Comparison of ENCODE assay signal across 9 cellular contexts in the genomic region with DNA sequence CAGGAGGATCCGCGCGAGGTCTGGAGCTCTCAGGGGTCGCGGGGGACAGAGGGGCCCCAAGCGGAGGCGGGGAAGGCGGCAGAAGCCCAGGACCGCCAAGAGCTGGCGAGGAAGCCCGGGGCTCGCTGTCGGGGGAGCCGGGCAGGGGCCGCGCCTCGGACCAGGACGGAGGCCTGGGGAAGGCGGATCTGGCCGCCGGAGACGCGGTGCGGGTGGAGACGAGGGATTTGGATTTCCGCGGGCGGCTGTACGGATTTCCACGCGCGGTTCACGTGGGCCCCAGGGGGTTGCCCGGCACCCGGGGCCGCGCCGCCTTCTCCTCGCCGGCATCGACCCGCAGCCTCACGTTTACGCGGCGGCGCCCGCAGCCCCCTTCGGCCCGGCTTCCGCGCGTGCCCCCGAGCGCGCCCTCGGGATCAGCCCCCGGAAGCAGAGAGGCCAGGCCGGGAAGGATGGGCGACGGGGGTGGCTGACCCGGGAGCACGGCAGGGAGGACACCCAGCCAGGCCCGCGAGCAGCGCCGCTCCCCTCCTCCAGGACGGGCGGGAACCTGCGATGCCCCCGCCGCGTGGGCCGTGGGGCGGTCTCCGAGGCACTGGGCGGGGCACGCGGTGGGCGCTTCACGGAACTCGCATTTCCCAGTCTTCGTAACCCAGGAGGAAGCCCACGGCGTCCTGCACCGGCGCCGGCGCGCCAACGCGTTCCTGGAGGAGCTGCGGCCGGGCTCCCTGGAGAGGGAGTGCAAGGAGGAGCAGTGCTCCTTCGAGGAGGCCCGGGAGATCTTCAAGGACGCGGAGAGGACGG. TPM values are rescaled to one million over a fixed set of nuclear protein-coding genes. Genes with fewer than 3 reads are reported as not detected.
DNase-seq lines count a peak whose midpoint lies in the region; ATAC-seq and TF ChIP-seq lines count a peak whose summit lies in the region.
"Had no signal": no experiment of that assay in that cellular context is flagged by ENCODE, and none has a peak within 500 bp of the region (broad histone marks: within the 10 kb centered on the region; RNA-seq: fewer than 3 reads in every experiment).

No MANE protein-coding gene starts in this region.

- H3K36me3 ChIP-seq in CD8-positive, alpha-beta memory T cell (ENCODE audit: insufficient read depth, low read length) = no peaks in the 10 kb centered on the region

- peaks cover 0 to 1% of the 10 kb centered on the region in 2 donors for H3K27me3 Mint-ChIP-seq in CD8-positive, alpha-beta memory T cell
- H3K27me3 Mint-ChIP-seq in activated T-cell treated with anti-CD3 and anti-CD28 coated beads, Interleukin-2, amount 50 U/mL, for 4 hours (ENCODE audit: low read depth) = peaks cover 7% of the 10 kb centered on the region

- H3K4me1 Mint-ChIP-seq in CD8-positive, alpha-beta memory T cell = no peaks in the 10 kb centered on the region
- H3K4me1 Mint-ChIP-seq in activated T-cell treated with anti-CD3 and anti-CD28 coated beads, Interleukin-2, amount 50 U/mL, for 4 hours (ENCODE audit: low read depth) = no peaks in the 10 kb centered on the region

- intact Hi-C loops in left ventricle myocardium superior (cut with micrococcal nuclease) = no loop called here
- intact Hi-C loops in sciatic nerve (cut with DNase I) = no loop called here

- no peak overlapping the region for H3K27ac Mint-ChIP-seq in CD8-positive, alpha-beta memory T cell

- H3K4me1 ChIP-seq in CD8-positive, alpha-beta memory T cell (ENCODE audit: insufficient read depth, low read length) = no peaks in the 10 kb centered on the region

- CTCF ChIA-PET in CD8-positive, alpha-beta memory T cell (lab: Charles Lee) = no interaction called here

- no peaks in the 10 kb centered on the region for H3K9me3 ChIP-seq in CD8-positive, alpha-beta memory T cell (ENCODE audit: low read length)

- H3K4me3 Mint-ChIP-seq in CD8-positive, alpha-beta memory T cell = peak overlapping the region; percentile 19 to 76 (median 66)
- peak overlapping the region; percentile 45 for H3K4me3 Mint-ChIP-seq in activated T-cell treated with anti-CD3 and anti-CD28 coated beads, Interleukin-2, amount 50 U/mL, for 4 hours

- H3K4me3 ChIP-seq in CD8-positive, alpha-beta memory T cell (ENCODE audit: low read length) = peak overlapping the region; percentile 32

- H3K36me3 Mint-ChIP-seq in CD8-positive, alpha-beta memory T cell = no peaks in the 10 kb centered on the region
- H3K36me3 Mint-ChIP-seq in activated T-cell treated with anti-CD3 and anti-CD28 coated beads, Interleukin-2, amount 50 U/mL, for 4 hours (ENCODE audit: insufficient read depth) = no peaks in the 10 kb centered on the region

- H3K9me3 Mint-ChIP-seq in CD8-positive, alpha-beta memory T cell = no peaks in the 10 kb centered on the region
- no peaks in the 10 kb centered on the region for H3K9me3 Mint-ChIP-seq in activated T-cell treated with anti-CD3 and anti-CD28 coated beads, Interleukin-2, amount 50 U/mL, for 4 hours

- H3K27me3 ChIP-seq in CD8-positive, alpha-beta memory T cell (ENCODE audit: insufficient read depth, low read length, poor library complexity, severe bottlenecking) = peaks cover 4% of the 10 kb centered on the region

- no peak overlapping the region for H3K27ac ChIP-seq in CD8-positive, alpha-beta memory T cell (ENCODE audit: low read depth, low read length)

- peak; percentile 59 to 67 for ATAC-seq in activated T-cell treated with anti-CD3 and anti-CD28 coated beads, Interleukin-2, amount 50 U/mL, for 4 hours
- ATAC-seq in left ventricle myocardium superior (peak; percentile 58), sciatic nerve (no peak)

- no peak for TF ChIP-seq CTCF in GM20000 (IDR thresholded peaks at IDR 0.05; ENCODE audit: extremely low read depth, missing control alignments)

- DNase-seq in CD8-positive, alpha-beta memory T cell = peak in 4 of 5 donors; percentile 14 to 56 (median 24)
- peak; percentile 50 for DNase-seq in activated T-cell treated with anti-CD3 and anti-CD28 coated beads, Interleukin-2, amount 50 U/mL, for 4 hours
- DNase-seq in left ventricle myocardium superior = peak; percentile 37
- DNase-seq in sciatic nerve (ENCODE audit: low spot score) = peak; percentile 51
- DNase-seq in glomerular visceral epithelial cell (ENCODE audit: extremely low spot score) = no peak
- DNase-seq in mucosa of gallbladder (ENCODE audit: low spot score) = no peak
- DNase-seq in HPDE6-E6E7 (ENCODE audit: extremely low spot score) = no peak
- no peak for DNase-seq in GM20000 (ENCODE audit: low spot score)

- POLR2A ChIA-PET in CD8-positive, alpha-beta memory T cell (lab: Charles Lee) = no interaction called here

RNA-seq across cellular contexts. Expression of gene F7, which starts 4.7 kb away (rescaled TPM):
- under 1 TPM; 0.22 to 0.29 TPM for total RNA-seq in CD8-positive, alpha-beta memory T cell
- polyA plus RNA-seq in CD8-positive, alpha-beta memory T cell = 0.14 TPM
- total RNA-seq in activated T-cell treated with anti-CD3 and anti-CD28 coated beads, Interleukin-2, amount 50 U/mL, for 4 hours = under 1 TPM; 0.14 to 0.42 (median 0.38) TPM
- total RNA-seq in left ventricle myocardium superior (not detected), sciatic nerve (0.27 TPM), mucosa of gallbladder (0.26 TPM)

RNA-seq across cellular contexts. Expression of gene F10, which starts 12.3 kb away (rescaled TPM):
- not detected for total RNA-seq in CD8-positive, alpha-beta memory T cell
- not detected for polyA plus RNA-seq in CD8-positive, alpha-beta memory T cell
- total RNA-seq in activated T-cell treated with anti-CD3 and anti-CD28 coated beads, Interleukin-2, amount 50 U/mL, for 4 hours = not detected
- total RNA-seq in left ventricle myocardium superior (7.1 TPM), sciatic nerve (14.2 TPM), mucosa of gallbladder (8.2 TPM)
- total RNA-seq: HT1080 had no signal

RNA-seq across cellular contexts. Expression of gene PROZ, which starts 48.2 kb away (rescaled TPM):
- not detected for total RNA-seq in CD8-positive, alpha-beta memory T cell
- not detected for polyA plus RNA-seq in CD8-positive, alpha-beta memory T cell
- total RNA-seq in activated T-cell treated with anti-CD3 and anti-CD28 coated beads, Interleukin-2, amount 50 U/mL, for 4 hours = not detected
- total RNA-seq in left ventricle myocardium superior = not detected
- not detected for total RNA-seq in sciatic nerve
- not detected for total RNA-seq in mucosa of gallbladder
- total RNA-seq: HT1080 had no signal

Comparison
In these comparisons a context has a peak if more than half of its experiments do, and no peak if none do; other contexts are left out.
1. DNase-seq: peak in CD8-positive, alpha-beta memory T cell (4 of 5), activated T-cell treated with anti-CD3 and anti-CD28 coated beads, Interleukin-2, amount 50 U/mL, for 4 hours (single experiment), left ventricle myocardium superior (single experiment) and sciatic nerve (single experiment); none in glomerular visceral epithelial cell (single experiment), mucosa of gallbladder (single experiment), HPDE6-E6E7 (single experiment) and GM20000 (single experiment).